Comparison of ENCODE assay signal across 16 cellular contexts in genomic region chr10:43336641-43337318, GRCh38. TPM values are rescaled to one million over a fixed set of nuclear protein-coding genes. Genes with fewer than 3 reads are reported as not detected.
DNase-seq lines count a peak whose midpoint lies in the region; ATAC-seq, FAIRE-seq and TF ChIP-seq lines count a peak whose summit lies in the region.
"Had no signal": no experiment of that assay in that cellular context is flagged by ENCODE, and none has a peak within 500 bp of the region (broad histone marks: within the 10 kb centered on the region; RNA-seq: fewer than 3 reads in every experiment).

No MANE protein-coding gene starts in this region.

- no peak for TF ChIP-seq CTCF in WTC11 (IDR thresholded peaks at IDR 0.05)

- peaks cover 34% of the 10 kb centered on the region for H3K4me1 Mint-ChIP-seq in WTC11

- no peak overlapping the region for H3K4me3 Mint-ChIP-seq in WTC11
- H3K4me3 Mint-ChIP-seq: stimulated activated naive CD8-positive, alpha-beta T cell treated with anti-CD3 and anti-CD28 coated beads, Interleukin-15, amount 100 ng/mL, for 72 hours had no signal

- H3K4me3 ChIP-seq in H7 (ENCODE audit: insufficient read depth, low read depth, low read length) = no peak overlapping the region
- H3K4me3 ChIP-seq: adrenal gland, spleen had no signal

- H3K36me3 Mint-ChIP-seq in WTC11 = no peaks in the 10 kb centered on the region

- no peak for FAIRE-seq in GM19239 (lab: Jason Lieb, UNC)

- DNase-seq in H7 (peak; percentile 16), WTC11 (ENCODE audit: low spot score) (no peak), kidney glomerular epithelial cell (lab: John Stamatoyannopoulos, UW) (peak; percentile 71), renal cortical epithelial cell (ENCODE audit: low read depth) (peak; percentile 87), globus pallidus (ENCODE audit: low spot score) (no peak), GM19239 (ENCODE audit: insufficient read length, low spot score) (no peak)
- DNase-seq: adrenal gland; DMS 273 treated with DMSO at 0.1 percent for 48 hours; HCEC 1CT; IMR-90; NCI-H1048; spleen; stimulated activated naive CD8-positive, alpha-beta T cell treated with anti-CD3 and anti-CD28 coated beads, Interleukin-15, amount 100 ng/mL, for 72 hours had no signal

- ATAC-seq in WTC11 (peak; percentile 17), GM18861 (IDR thresholded peaks at IDR 0.05; ENCODE audit: unreplicated experiment) (no peak), GM21390 (IDR thresholded peaks at IDR 0.05; ENCODE audit: unreplicated experiment) (no peak)
- ATAC-seq: stimulated activated naive CD8-positive, alpha-beta T cell treated with anti-CD3 and anti-CD28 coated beads, Interleukin-15, amount 100 ng/mL, for 72 hours had no signal

- H3K27me3 ChIP-seq in H7 (ENCODE audit: control insufficient read depth, insufficient read depth, low read length) = no peaks in the 10 kb centered on the region; the same call in 1 of the 2 replicates
- H3K27me3 ChIP-seq: adrenal gland had no signal

- H3K27me3 Mint-ChIP-seq in WTC11 (ENCODE audit: low read depth) = peaks cover 7% of the 10 kb centered on the region

- H3K27ac Mint-ChIP-seq in WTC11 = peak overlapping the region; percentile 93
- H3K27ac Mint-ChIP-seq: stimulated activated naive CD8-positive, alpha-beta T cell treated with anti-CD3 and anti-CD28 coated beads, Interleukin-15, amount 100 ng/mL, for 72 hours had no signal

- no peaks in the 10 kb centered on the region for H3K9me3 Mint-ChIP-seq in WTC11
- H3K9me3 Mint-ChIP-seq: stimulated activated naive CD8-positive, alpha-beta T cell treated with anti-CD3 and anti-CD28 coated beads, Interleukin-15, amount 100 ng/mL, for 72 hours had no signal

- no peaks in the 10 kb centered on the region for H3K36me3 ChIP-seq in H7 (replicated peaks; ENCODE audit: control insufficient read depth, insufficient read depth, low read length)
- H3K36me3 ChIP-seq: adrenal gland, spleen had no signal

- POLR2A ChIA-PET in WTC11 (lab: Charles Lee) = no interaction called here

- CTCF ChIA-PET in WTC11 (lab: Charles Lee) = interaction anchor here (1.0 kb wide), 1 partner anchor 133 kb away, joined by 3 read pairs; no protein-coding TSS in a partner anchor

TF ChIP-seq in WTC11, 78 proteins besides CTCF, POLR2A, EP300 and RAD21:
- TF ChIP-seq ZNF423 (CRISPR knock-in tag; IDR thresholded peaks at IDR 0.05) (no peak), OVOL2 (CRISPR knock-in tag; IDR thresholded peaks at IDR 0.05; ENCODE audit: borderline replicate concordance) (no peak), FOXJ3 (CRISPR knock-in tag; IDR thresholded peaks at IDR 0.05; ENCODE audit: borderline replicate concordance) (no peak), PREB (CRISPR knock-in tag; IDR thresholded peaks at IDR 0.05; ENCODE audit: borderline replicate concordance) (no peak), GRHL2 (CRISPR knock-in tag; IDR thresholded peaks at IDR 0.05; ENCODE audit: insufficient replicate concordance, severe bottlenecking) (no peak), STAT6 (CRISPR knock-in tag; conservative IDR thresholded peaks at IDR 0.05; ENCODE audit: low read depth) (no peak), CDX4 (CRISPR knock-in tag; IDR thresholded peaks at IDR 0.05; ENCODE audit: borderline replicate concordance) (no peak), ZNF416 (CRISPR knock-in tag; IDR thresholded peaks at IDR 0.05) (no peak), ZNF263 (CRISPR knock-in tag; IDR thresholded peaks at IDR 0.05; ENCODE audit: low read depth) (no peak)

RNA-seq across cellular contexts. Expression of gene FXYD4, which starts 34.7 kb away (rescaled TPM):
- not detected in 2 replicates for total RNA-seq in H7 (2014; rRNA removed; shearing (Covaris generic))
- total RNA-seq in WTC11 (2021) (not detected in 3 replicates), renal cortical epithelial cell (not detected in 2 replicates)
- total RNA-seq: IMR-90, RPMI7951, spleen had no signal

Comparison
In these comparisons a context has a peak if more than half of its experiments do, and no peak if none do; other contexts are left out.
1. DNase-seq: peak in H7 (single experiment), kidney glomerular epithelial cell (single experiment) and renal cortical epithelial cell (single experiment); none in WTC11 (single experiment), globus pallidus (single experiment) and GM19239 (single experiment).